Comparison of ENCODE assay signal across 10 cellular contexts in genomic region chr6:109457596-109457996, GRCh38. TPM values are rescaled to one million over a fixed set of nuclear protein-coding genes. Genes with fewer than 3 reads are reported as not detected.
DNase-seq lines count a peak whose midpoint lies in the region; ATAC-seq lines count a peak whose summit lies in the region.
"Had no signal": no experiment of that assay in that cellular context is flagged by ENCODE, and none has a peak within 500 bp of the region (broad histone marks: within the 10 kb centered on the region; RNA-seq: fewer than 3 reads in every experiment).

No MANE protein-coding gene starts in this region.

- H3K36me3 ChIP-seq in SK-N-MC (ENCODE audit: insufficient read depth, low read length) (peaks cover 15% of the 10 kb centered on the region), subcutaneous abdominal adipose tissue (ENCODE audit: control insufficient read depth in 5 of 5, insufficient read depth in 5 of 5, low read length in 5 of 5) (peaks cover 5 to 13% (median 9%) of the 10 kb centered on the region in 5 donors), neuronal stem cell (replicated peaks in 1 of 2; ENCODE audit: control insufficient read depth in 2 of 2, insufficient read depth in 2 of 2, low read length in 2 of 2) (peaks cover 5 to 24% of the 10 kb centered on the region in 2 donors)

- H4K91ac ChIP-seq in neuronal stem cell (ENCODE audit: low read depth, low read length, poor library complexity) = no peak overlapping the region

- POLR2A ChIA-PET in activated CD4-positive, alpha-beta T cell treated with anti-CD3 and anti-CD28 coated beads for 36 hours (lab: Charles Lee) = interaction anchor here (0.9 to 1.0 kb wide), 3 partner anchors 13 to 270 kb away, joined by 3 to 4 read pairs (median 4); no protein-coding TSS in a partner anchor

- no peak overlapping the region for H3K9ac ChIP-seq in SK-N-MC (ENCODE audit: insufficient read length)
- H3K9ac ChIP-seq in subcutaneous abdominal adipose tissue (ENCODE audit: low read length in 5 of 5) = no peak overlapping the region
- H3K9ac ChIP-seq in neuronal stem cell (ENCODE audit: low read depth, low read length, poor library complexity) = no peak overlapping the region

- no peak overlapping the region for H3K4me3 Mint-ChIP-seq in activated CD4-positive, alpha-beta T cell treated with anti-CD3 and anti-CD28 coated beads for 36 hours

- peaks cover 9% of the 10 kb centered on the region for H3K79me1 ChIP-seq in neuronal stem cell (ENCODE audit: low read depth, low read length)

- H2AK5ac ChIP-seq in neuronal stem cell (ENCODE audit: low read depth, low read length) = no peak overlapping the region

- no peak overlapping the region for H4K8ac ChIP-seq in neuronal stem cell (ENCODE audit: low read depth, low read length)

- H3K4me1 Mint-ChIP-seq in activated CD4-positive, alpha-beta T cell treated with anti-CD3 and anti-CD28 coated beads for 36 hours = peaks cover 69% of the 10 kb centered on the region

- H3K4ac ChIP-seq in neuronal stem cell (ENCODE audit: low read length) = no peak overlapping the region

- H3K18ac ChIP-seq in neuronal stem cell (ENCODE audit: low read length) = no peak overlapping the region

- no peak overlapping the region for H2BK15ac ChIP-seq in neuronal stem cell (ENCODE audit: low read length)

- no peak for DNase-seq in activated CD4-positive, alpha-beta T cell treated with anti-CD3 and anti-CD28 coated beads for 36 hours
- DNase-seq in activated CD4-positive, alpha-beta T cell treated with anti-CD3 and anti-CD28 coated beads, Interleukin-2, amount 50 U/mL, for 1 hour = no peak
- no peak for DNase-seq in SK-N-MC (ENCODE audit: low read depth, low spot score)
- DNase-seq in foreskin melanocyte = peak; percentile 93
- DNase-seq in neuronal stem cell (ENCODE audit: low spot score) = no peak
- DNase-seq in NCI-H526 (lab: John Stamatoyannopoulos, UW) = no peak
- DNase-seq: ACHN, RPMI8226 had no signal

- H3K4me2 ChIP-seq in neuronal stem cell (ENCODE audit: insufficient read depth, low read length, poor library complexity, severe bottlenecking) = no peak overlapping the region

- intact Hi-C loops in activated CD4-positive, alpha-beta T cell treated with anti-CD3 and anti-CD28 coated beads for 36 hours (cut with DNase I, micrococcal nuclease) = no loop called here

- H2BK120ac ChIP-seq in neuronal stem cell (ENCODE audit: low read depth, low read length) = no peak overlapping the region

- no peak for ATAC-seq in activated CD4-positive, alpha-beta T cell treated with anti-CD3 and anti-CD28 coated beads for 36 hours
- no peak for ATAC-seq in GM18907 (IDR thresholded peaks at IDR 0.05; ENCODE audit: unreplicated experiment)

- H2BK12ac ChIP-seq in neuronal stem cell (ENCODE audit: low read length) = no peak overlapping the region

- no peak overlapping the region for H2BK5ac ChIP-seq in neuronal stem cell (ENCODE audit: low read length)

- H3K9me3 ChIP-seq in SK-N-MC (ENCODE audit: low read depth, low read length) (no peaks in the 10 kb centered on the region), subcutaneous abdominal adipose tissue (ENCODE audit: control insufficient read depth in 5 of 5, low read length in 5 of 5) (no peaks in the 10 kb centered on the region), neuronal stem cell (replicated peaks in 1 of 2; ENCODE audit: control insufficient read depth in 2 of 2, insufficient read depth in 1 of 2, low read depth in 1 of 2, low read length in 2 of 2) (peaks cover 0 to 3% of the 10 kb centered on the region in 2 donors)

- CTCF ChIA-PET in activated CD4-positive, alpha-beta T cell treated with anti-CD3 and anti-CD28 coated beads for 36 hours (lab: Charles Lee) = interaction anchor here (1.0 to 2.4 kb wide), 3 partner anchors 8 to 270 kb away, joined by 3 to 10 read pairs (median 7); partner anchors contain the start of genes PPIL6 and SMPD2

- peaks cover 2 to 42% (median 34%) of the 10 kb centered on the region in 5 donors for H3K4me1 ChIP-seq in subcutaneous abdominal adipose tissue (ENCODE audit: control insufficient read depth in 5 of 5, insufficient read depth in 5 of 5, low read length in 5 of 5)
- peaks cover 8 to 16% of the 10 kb centered on the region in 2 donors for H3K4me1 ChIP-seq in neuronal stem cell (ENCODE audit: control insufficient read depth in 2 of 2, insufficient read depth in 1 of 2, low read depth in 1 of 2, low read length in 2 of 2)

- H3K36me3 Mint-ChIP-seq in activated CD4-positive, alpha-beta T cell treated with anti-CD3 and anti-CD28 coated beads for 36 hours (ENCODE audit: low read depth) = peaks cover 28% of the 10 kb centered on the region

- no peaks in the 10 kb centered on the region for H3K27me3 Mint-ChIP-seq in activated CD4-positive, alpha-beta T cell treated with anti-CD3 and anti-CD28 coated beads for 36 hours

- no peak overlapping the region for H2AFZ ChIP-seq in neuronal stem cell (ENCODE audit: low read length)

- no peak overlapping the region for H3K14ac ChIP-seq in neuronal stem cell (ENCODE audit: low read length)

- H3K27me3 ChIP-seq in subcutaneous abdominal adipose tissue (ENCODE audit: control insufficient read depth in 5 of 5, insufficient read depth in 4 of 5, low read length in 5 of 5) = peaks cover 0 to 2% (median 0%) of the 10 kb centered on the region in 5 donors
- H3K27me3 ChIP-seq in neuronal stem cell (ENCODE audit: control insufficient read depth in 3 of 3, insufficient read depth in 3 of 3, low read depth in 1 of 3, low read length in 3 of 3) = no peaks in the 10 kb centered on the region

- WGBS in neuronal stem cell (ENCODE audit: extremely low coverage in 2 of 2, insufficient read length in 2 of 2, insufficient replicate concordance in 1 of 2), 2 donors = no CpG with 5 or more reads among the region's 5 CpGs

- H3K4me3 ChIP-seq in SK-N-MC (peak overlapping the region; percentile 84), subcutaneous abdominal adipose tissue (ENCODE audit: low read depth in 1 of 5, low read length in 5 of 5) (peak overlapping the region in 1 of 5 donors; percentile 80), neuronal stem cell (ENCODE audit: low read length in 2 of 2) (no peak overlapping the region)

- no peak overlapping the region for H3K23ac ChIP-seq in neuronal stem cell (ENCODE audit: low read depth, low read length, poor library complexity)

- H3K9me3 Mint-ChIP-seq in activated CD4-positive, alpha-beta T cell treated with anti-CD3 and anti-CD28 coated beads for 36 hours (ENCODE audit: low read depth) = peaks cover 5% of the 10 kb centered on the region

- peak overlapping the region; percentile 42 for H3K27ac Mint-ChIP-seq in activated CD4-positive, alpha-beta T cell treated with anti-CD3 and anti-CD28 coated beads for 36 hours

- H3K27ac ChIP-seq in SK-N-MC = peak overlapping the region; percentile 81
- peak overlapping the region; percentile 39 for H3K27ac ChIP-seq in subcutaneous abdominal adipose tissue (ENCODE audit: low read depth, low read length)
- H3K27ac ChIP-seq in neuronal stem cell (replicated peaks; ENCODE audit: low read length) = no peak overlapping the region

RNA-seq across cellular contexts. Expression of gene MICAL1, which starts 2.0 kb away (rescaled TPM):
- total RNA-seq in activated CD4-positive, alpha-beta T cell treated with anti-CD3 and anti-CD28 coated beads for 36 hours = 10 to 100 TPM; 25.1 to 26.3 TPM
- 43.9 TPM for polyA plus RNA-seq in neuronal stem cell (2013, experiment 1 of 2)
- 41.6 TPM for polyA plus RNA-seq in neuronal stem cell (2013, experiment 2 of 2)

RNA-seq across cellular contexts. Expression of gene SMPD2, which starts 17.1 kb away (rescaled TPM):
- 1 to 10 TPM; 7.5 to 9.5 TPM for total RNA-seq in activated CD4-positive, alpha-beta T cell treated with anti-CD3 and anti-CD28 coated beads for 36 hours
- polyA plus RNA-seq in neuronal stem cell (2013, experiment 1 of 2) = 6.4 TPM
- 5.9 TPM for polyA plus RNA-seq in neuronal stem cell (2013, experiment 2 of 2)

RNA-seq across cellular contexts. Expression of gene PPIL6, which starts 17.2 kb away (rescaled TPM):
- total RNA-seq in activated CD4-positive, alpha-beta T cell treated with anti-CD3 and anti-CD28 coated beads for 36 hours = under 1 TPM in 1 of 2 experiments, not detected in 1; 0.09 TPM
- 6.1 TPM for polyA plus RNA-seq in neuronal stem cell (2013, experiment 1 of 2)
- 6.1 TPM for polyA plus RNA-seq in neuronal stem cell (2013, experiment 2 of 2)

RNA-seq across cellular contexts. Expression of gene ZBTB24, which starts 25.4 kb away (rescaled TPM):
- total RNA-seq in activated CD4-positive, alpha-beta T cell treated with anti-CD3 and anti-CD28 coated beads for 36 hours = 10 to 100 TPM; 12.0 to 14.7 TPM
- polyA plus RNA-seq in neuronal stem cell (2013, experiment 1 of 2) = 5.3 TPM
- polyA plus RNA-seq in neuronal stem cell (2013, experiment 2 of 2) = 5.3 TPM
